Comparison of ENCODE assay signal across 1 cellular context in genomic region chr10:109982123-109982522, GRCh38.
TF ChIP-seq lines count a peak whose summit lies in the region.

No MANE protein-coding gene starts in this region.

TF ChIP-seq in SK-N-SH treated with all-trans-retinoic acid at 6 μM for 48 hours, 23 proteins besides CTCF, POLR2A, EP300 and RAD21 (continued from another document):
- TF ChIP-seq TSHZ2 (CRISPR knock-in tag; IDR thresholded peaks at IDR 0.05) (no peak), ZFP3 (CRISPR knock-in tag; IDR thresholded peaks at IDR 0.05) (no peak), BACH2 (CRISPR knock-in tag; IDR thresholded peaks at IDR 0.05; ENCODE audit: borderline replicate concordance) (no peak), RARB (CRISPR knock-in tag; IDR thresholded peaks at IDR 0.05) (no peak), PPARA (CRISPR knock-in tag; IDR thresholded peaks at IDR 0.05; ENCODE audit: borderline replicate concordance) (no peak), PATZ1 (CRISPR knock-in tag; IDR thresholded peaks at IDR 0.05; ENCODE audit: borderline replicate concordance) (no peak), ARNTL (CRISPR knock-in tag; IDR thresholded peaks at IDR 0.05; ENCODE audit: borderline replicate concordance, low read depth) (no peak), ZC3H10 (CRISPR knock-in tag; IDR thresholded peaks at IDR 0.05) (no peak)
TF ChIP-seq in SK-N-SH treated with all-trans-retinoic acid at 6 μM for 48 hours: peak in this region for 0.
